22 cellular contexts compared by ENCODE assay signal in genomic region chr17:78954684-78955083, GRCh38. TPM values are rescaled to one million over a fixed set of nuclear protein-coding genes. Genes with fewer than 3 reads are reported as not detected.
DNase-seq lines count a peak whose midpoint lies in the region; ATAC-seq and TF ChIP-seq lines count a peak whose summit lies in the region.
"Had no signal": no experiment of that assay in that cellular context is flagged by ENCODE, and none has a peak within 500 bp of the region (broad histone marks: within the 10 kb centered on the region; RNA-seq: fewer than 3 reads in every experiment).

No MANE protein-coding gene starts in this region.

- peak overlapping the region in 1 of 2 donors; percentile 84 for H3K27ac ChIP-seq in ovary

- H3K36me3 ChIP-seq in ovary: no peaks in the 10 kb centered on the region
- H3K36me3 ChIP-seq: HAP-1, MG63 had no signal

- no peaks in the 10 kb centered on the region for H3K9me3 ChIP-seq in ovary
- H3K9me3 ChIP-seq: HAP-1 had no signal

- peaks cover 2% of the 10 kb centered on the region for H3K27me3 Mint-ChIP-seq in activated naive CD8-positive, alpha-beta T cell treated with anti-CD3 and anti-CD28 coated beads, Interleukin-2, amount 50 U/mL, for 24 hours
- H3K27me3 Mint-ChIP-seq in activated naive CD8-positive, alpha-beta T cell treated with anti-CD3 and anti-CD28 coated beads for 36 hours: no peaks in the 10 kb centered on the region
- H3K27me3 Mint-ChIP-seq in brain: no peaks in the 10 kb centered on the region
- peaks cover 14% of the 10 kb centered on the region for H3K27me3 Mint-ChIP-seq in neural crest cell (ENCODE audit: low read depth)
- H3K27me3 Mint-ChIP-seq in stimulated activated memory B cell treated with anti-CD40 and anti-IgM and Interleukin-4, amounts not matched to agents 10 μg/mL and 1 μg/mL and 100 μg/mL, for 72 hours: peaks cover 74% of the 10 kb centered on the region

- DNase-seq in activated naive CD8-positive, alpha-beta T cell treated with anti-CD3 and anti-CD28 coated beads, Interleukin-2, amount 50 U/mL, for 24 hours: no peak
- no peak for DNase-seq in activated naive CD8-positive, alpha-beta T cell treated with anti-CD3 and anti-CD28 coated beads for 36 hours
- DNase-seq in neural crest cell (ENCODE audit: low read depth, low spot score): no peak
- no peak for DNase-seq in ovary
- no peak for DNase-seq in NCI-H69 (lab: John Stamatoyannopoulos, UW)
- DNase-seq: CD4-positive, alpha-beta memory T cell; COR-L47; HFFc6; KG1; MG63; NCI-H1105 treated with DMSO at 0.1 percent for 48 hours; NCI-H146; NCI-H2029; NCI-H446 treated with DMSO at 0.1 percent for 48 hours; NCI-H526; Right ventricle myocardium superior; RPMI8226 had no signal

- WGBS in ovary, 3 donors: 89 to 93% (median 90%) methylated on average over 14 of the region's 14 CpGs

- H3K4me3 Mint-ChIP-seq in activated naive CD8-positive, alpha-beta T cell treated with anti-CD3 and anti-CD28 coated beads, Interleukin-2, amount 50 U/mL, for 24 hours: no peak overlapping the region
- no peak overlapping the region for H3K4me3 Mint-ChIP-seq in activated naive CD8-positive, alpha-beta T cell treated with anti-CD3 and anti-CD28 coated beads for 36 hours
- H3K4me3 Mint-ChIP-seq in brain (no peak overlapping the region), neural crest cell (no peak overlapping the region)
- no peak overlapping the region for H3K4me3 Mint-ChIP-seq in stimulated activated memory B cell treated with anti-CD40 and anti-IgM and Interleukin-4, amounts not matched to agents 10 μg/mL and 1 μg/mL and 100 μg/mL, for 72 hours
- H3K4me3 Mint-ChIP-seq: CD4-positive, alpha-beta memory T cell; GM23338; HFFc6 had no signal

- peak; percentile 40 for ATAC-seq in activated naive CD8-positive, alpha-beta T cell treated with anti-CD3 and anti-CD28 coated beads, Interleukin-2, amount 50 U/mL, for 24 hours
- peak; percentile 39 for ATAC-seq in stimulated activated memory B cell treated with anti-CD40 and anti-IgM and Interleukin-4, amounts not matched to agents 10 μg/mL and 1 μg/mL and 100 μg/mL, for 72 hours
- no peak for ATAC-seq in HG02938 (IDR thresholded peaks at IDR 0.05; ENCODE audit: unreplicated experiment)

- H3K27me3 ChIP-seq in ovary: no peaks in the 10 kb centered on the region
- H3K27me3 ChIP-seq: MG63 had no signal

- TF ChIP-seq EP300 in ovary (IDR thresholded peaks at IDR 0.05): no peak

- no peak overlapping the region for H3K4me3 ChIP-seq in ovary
- H3K4me3 ChIP-seq: GM23338, HAP-1, MG63 had no signal

- intact Hi-C loops in ovary (cut with DNase I): no loop called here

- peaks cover 4% of the 10 kb centered on the region for H3K36me3 Mint-ChIP-seq in activated naive CD8-positive, alpha-beta T cell treated with anti-CD3 and anti-CD28 coated beads, Interleukin-2, amount 50 U/mL, for 24 hours (ENCODE audit: low read depth)
- H3K36me3 Mint-ChIP-seq in activated naive CD8-positive, alpha-beta T cell treated with anti-CD3 and anti-CD28 coated beads for 36 hours: no peaks in the 10 kb centered on the region
- H3K36me3 Mint-ChIP-seq in brain: peaks cover 4% of the 10 kb centered on the region
- no peaks in the 10 kb centered on the region for H3K36me3 Mint-ChIP-seq in neural crest cell (ENCODE audit: low read depth)
- H3K36me3 Mint-ChIP-seq in stimulated activated memory B cell treated with anti-CD40 and anti-IgM and Interleukin-4, amounts not matched to agents 10 μg/mL and 1 μg/mL and 100 μg/mL, for 72 hours: peaks cover 7% of the 10 kb centered on the region

- peaks cover 16% of the 10 kb centered on the region for H3K4me1 ChIP-seq in ovary (ENCODE audit: insufficient read depth)
- H3K4me1 ChIP-seq: HAP-1 had no signal

- TF ChIP-seq CTCF in brain (conservative IDR thresholded peaks at IDR 0.05): no peak
- no peak for TF ChIP-seq CTCF in neural crest cell (conservative IDR thresholded peaks at IDR 0.05)
- no peak for TF ChIP-seq CTCF in ovary (IDR thresholded peaks at IDR 0.05)

- TF ChIP-seq POLR2A in ovary (IDR thresholded peaks at IDR 0.05): no peak

- H3K9me3 Mint-ChIP-seq in activated naive CD8-positive, alpha-beta T cell treated with anti-CD3 and anti-CD28 coated beads, Interleukin-2, amount 50 U/mL, for 24 hours: peaks cover 10% of the 10 kb centered on the region
- peaks cover 6% of the 10 kb centered on the region for H3K9me3 Mint-ChIP-seq in activated naive CD8-positive, alpha-beta T cell treated with anti-CD3 and anti-CD28 coated beads for 36 hours
- H3K9me3 Mint-ChIP-seq in brain (peaks cover 14 to 32% (median 23%) of the 10 kb centered on the region in 5 experiments), neural crest cell (peaks cover 6% of the 10 kb centered on the region)
- peaks cover 10% of the 10 kb centered on the region for H3K9me3 Mint-ChIP-seq in stimulated activated memory B cell treated with anti-CD40 and anti-IgM and Interleukin-4, amounts not matched to agents 10 μg/mL and 1 μg/mL and 100 μg/mL, for 72 hours

- peaks cover 14% of the 10 kb centered on the region for H3K4me1 Mint-ChIP-seq in activated naive CD8-positive, alpha-beta T cell treated with anti-CD3 and anti-CD28 coated beads, Interleukin-2, amount 50 U/mL, for 24 hours
- H3K4me1 Mint-ChIP-seq in activated naive CD8-positive, alpha-beta T cell treated with anti-CD3 and anti-CD28 coated beads for 36 hours: no peaks in the 10 kb centered on the region
- H3K4me1 Mint-ChIP-seq in brain: peaks cover 67% of the 10 kb centered on the region
- peaks cover 35% of the 10 kb centered on the region for H3K4me1 Mint-ChIP-seq in neural crest cell
- H3K4me1 Mint-ChIP-seq in stimulated activated memory B cell treated with anti-CD40 and anti-IgM and Interleukin-4, amounts not matched to agents 10 μg/mL and 1 μg/mL and 100 μg/mL, for 72 hours: no peaks in the 10 kb centered on the region
- H3K4me1 Mint-ChIP-seq: CD4-positive, alpha-beta memory T cell had no signal

- H3K27ac Mint-ChIP-seq in activated naive CD8-positive, alpha-beta T cell treated with anti-CD3 and anti-CD28 coated beads, Interleukin-2, amount 50 U/mL, for 24 hours: no peak overlapping the region
- H3K27ac Mint-ChIP-seq in activated naive CD8-positive, alpha-beta T cell treated with anti-CD3 and anti-CD28 coated beads for 36 hours: no peak overlapping the region
- H3K27ac Mint-ChIP-seq in brain (peak overlapping the region in 3 of 5 experiments; percentile 53 to 99 (median 96)), neural crest cell (ENCODE audit: unreplicated experiment) (peak overlapping the region; percentile 75)
- no peak overlapping the region for H3K27ac Mint-ChIP-seq in stimulated activated memory B cell treated with anti-CD40 and anti-IgM and Interleukin-4, amounts not matched to agents 10 μg/mL and 1 μg/mL and 100 μg/mL, for 72 hours
- H3K27ac Mint-ChIP-seq: CD4-positive, alpha-beta memory T cell; GM23338; HFFc6 had no signal

RNA-seq across cellular contexts. Expression of gene LGALS3BP, which starts 25.0 kb away (rescaled TPM):
- total RNA-seq in activated naive CD8-positive, alpha-beta T cell treated with anti-CD3 and anti-CD28 coated beads for 36 hours: 10 to 100 TPM; 86.8 to 89.7 TPM
- polyA plus RNA-seq in brain (ENCODE audit: insufficient read depth, low read depth, low replicate concordance): 265 TPM
- 21.7 and 24.3 TPM in 2 replicates for total RNA-seq in neural crest cell
- total RNA-seq in ovary: 100 to 1,000 TPM; 191 to 584 (median 250) TPM
- 100 to 1,000 TPM; 214 to 251 TPM for polyA plus RNA-seq in ovary

RNA-seq across cellular contexts. Expression of gene TIMP2, which starts 29.5 kb away (rescaled TPM):
- 1 to 10 TPM; 1.2 to 1.3 TPM for total RNA-seq in activated naive CD8-positive, alpha-beta T cell treated with anti-CD3 and anti-CD28 coated beads for 36 hours
- 314 TPM for polyA plus RNA-seq in brain (ENCODE audit: insufficient read depth, low read depth, low replicate concordance)
- total RNA-seq in neural crest cell: 58.5 and 60.2 TPM in 2 replicates
- total RNA-seq in ovary: 100 to 1,000 TPM; 221 to 854 (median 693) TPM
- polyA plus RNA-seq in ovary: 1,000 to 10,000 TPM in 1 of 2 donors, 100 to 1,000 TPM in 1; 542 to 1,422 TPM

RNA-seq across cellular contexts. Expression of gene CEP295NL, which starts 51.7 kb away (rescaled TPM):
- total RNA-seq in activated naive CD8-positive, alpha-beta T cell treated with anti-CD3 and anti-CD28 coated beads for 36 hours: under 1 TPM in 1 of 2 experiments, not detected in 1; 0.19 TPM
- polyA plus RNA-seq in brain (ENCODE audit: insufficient read depth, low read depth, low replicate concordance) (0.20 TPM), ovary (1 to 10 TPM in 1 of 2 donors, under 1 TPM in 1; 0.25 to 1.0 TPM)
- total RNA-seq in neural crest cell (1.2 TPM in 2 replicates), ovary (1 to 10 TPM; 1.7 to 8.0 (median 4.5) TPM)
- polyA plus RNA-seq: CD4-positive, alpha-beta memory T cell; GM23338 had no signal

RNA-seq across cellular contexts. Expression of gene CANT1, which starts 54.9 kb away (rescaled TPM):
- total RNA-seq in activated naive CD8-positive, alpha-beta T cell treated with anti-CD3 and anti-CD28 coated beads for 36 hours: 10 to 100 TPM; 39.3 to 43.1 TPM
- polyA plus RNA-seq in brain (ENCODE audit: insufficient read depth, low read depth, low replicate concordance): 64.2 TPM
- 62.1 and 63.8 TPM in 2 replicates for total RNA-seq in neural crest cell
- 10 to 100 TPM; 20.4 to 48.8 (median 34.3) TPM for total RNA-seq in ovary
- polyA plus RNA-seq in ovary: 10 to 100 TPM; 18.6 to 33.8 TPM

Comparison
In these comparisons a context has a peak if more than half of its experiments do, and no peak if none do; other contexts are left out.
1. H3K27ac Mint-ChIP-seq: peak in brain (3 of 5) and neural crest cell (single experiment); none in activated naive CD8-positive, alpha-beta T cell treated with anti-CD3 and anti-CD28 coated beads, Interleukin-2, amount 50 U/mL, for 24 hours (single experiment), activated naive CD8-positive, alpha-beta T cell treated with anti-CD3 and anti-CD28 coated beads for 36 hours (single experiment) and stimulated activated memory B cell treated with anti-CD40 and anti-IgM and Interleukin-4, amounts not matched to agents 10 μg/mL and 1 μg/mL and 100 μg/mL, for 72 hours (single experiment).
2. RNA of gene TIMP2, which starts 29.5 kb away (total RNA-seq): 221 to 854 TPM in ovary and 58.5 to 60.2 TPM in neural crest cell; 1.2 to 1.3 TPM in activated naive CD8-positive, alpha-beta T cell treated with anti-CD3 and anti-CD28 coated beads for 36 hours; every median in the first group is over 10 times any median in the second.